8 cellular contexts compared by ENCODE assay signal in genomic region chr6:28658475-28659249, GRCh38.
DNase-seq lines count a peak whose midpoint lies in the region; ATAC-seq lines count a peak whose summit lies in the region.

No MANE protein-coding gene starts in this region.

- peaks cover 0 to 5% of the 10 kb centered on the region in 2 donors for H3K4me1 ChIP-seq in duodenal mucosa (ENCODE audit: control insufficient read depth in 1 of 2, insufficient read depth in 2 of 2, low read length in 2 of 2)
- peaks cover 0 to 6% of the 10 kb centered on the region in 2 donors for H3K4me1 ChIP-seq in neuronal stem cell (ENCODE audit: control insufficient read depth in 2 of 2, insufficient read depth in 1 of 2, low read depth in 1 of 2, low read length in 2 of 2)

- DNase-seq in NCI-H82 treated with DMSO at 0.1 percent for 48 hours (lab: John Stamatoyannopoulos, UW; ENCODE audit: unreplicated experiment) = peak; percentile 35
- DNase-seq in neuronal stem cell (ENCODE audit: low spot score) = no peak
- no peak for DNase-seq in HPDE6-E6E7 (ENCODE audit: extremely low spot score)
- DNase-seq in NCI-H146 treated with DMSO at 0.1 percent for 48 hours (lab: John Stamatoyannopoulos, UW; ENCODE audit: unreplicated experiment) = no peak
- DNase-seq in ureter (ENCODE audit: low spot score) = no peak
- no peak for DNase-seq in NCI-H510A treated with DMSO at 0.1 percent for 48 hours (lab: John Stamatoyannopoulos, UW)

- peak; percentile 22 for ATAC-seq in GM18867 (IDR thresholded peaks at IDR 0.05; ENCODE audit: unreplicated experiment)

- no peak overlapping the region for H2BK12ac ChIP-seq in neuronal stem cell (ENCODE audit: low read length)

- no peak overlapping the region for H3K18ac ChIP-seq in neuronal stem cell (ENCODE audit: low read length)

- H3K4me2 ChIP-seq in neuronal stem cell (ENCODE audit: insufficient read depth, low read length, poor library complexity, severe bottlenecking) = peak overlapping the region; percentile 58

- no peak overlapping the region for H3K4ac ChIP-seq in neuronal stem cell (ENCODE audit: low read length)

- H4K91ac ChIP-seq in neuronal stem cell (ENCODE audit: low read depth, low read length, poor library complexity) = no peak overlapping the region

- H2BK120ac ChIP-seq in neuronal stem cell (ENCODE audit: low read depth, low read length) = no peak overlapping the region

- peak overlapping the region; percentile 35 to 48 for H3K4me3 ChIP-seq in duodenal mucosa (ENCODE audit: low read depth in 1 of 2, low read length in 2 of 2)
- peak overlapping the region; percentile 51 to 77 for H3K4me3 ChIP-seq in neuronal stem cell (ENCODE audit: low read length in 2 of 2)

- H2BK5ac ChIP-seq in neuronal stem cell (ENCODE audit: low read length) = no peak overlapping the region

- H3K14ac ChIP-seq in neuronal stem cell (ENCODE audit: low read length) = no peak overlapping the region

- H3K9ac ChIP-seq in duodenal mucosa (ENCODE audit: low read depth in 1 of 2, low read length in 2 of 2) = no peak overlapping the region
- H3K9ac ChIP-seq in neuronal stem cell (ENCODE audit: low read depth, low read length, poor library complexity) = no peak overlapping the region

- no peak overlapping the region for H4K8ac ChIP-seq in neuronal stem cell (ENCODE audit: low read depth, low read length)

- H2BK15ac ChIP-seq in neuronal stem cell (ENCODE audit: low read length) = no peak overlapping the region

- no peaks in the 10 kb centered on the region for H3K36me3 ChIP-seq in duodenal mucosa (ENCODE audit: control insufficient read depth in 1 of 2, insufficient read depth in 2 of 2, low read length in 2 of 2)
- no peaks in the 10 kb centered on the region for H3K36me3 ChIP-seq in neuronal stem cell (replicated peaks in 1 of 2; ENCODE audit: control insufficient read depth in 2 of 2, insufficient read depth in 2 of 2, low read length in 2 of 2)

- no peak overlapping the region for H2AK5ac ChIP-seq in neuronal stem cell (ENCODE audit: low read depth, low read length)

- peak overlapping the region; percentile 84 for H2AFZ ChIP-seq in neuronal stem cell (ENCODE audit: low read length)

- H3K27ac ChIP-seq in duodenal mucosa (ENCODE audit: low read depth, low read length) (no peak overlapping the region), neuronal stem cell (replicated peaks; ENCODE audit: low read length) (no peak overlapping the region)

- no CpG with 5 or more reads among the region's 16 CpGs for WGBS in neuronal stem cell (ENCODE audit: extremely low coverage in 2 of 2, insufficient read length in 2 of 2, insufficient replicate concordance in 1 of 2), 2 donors

- H3K23ac ChIP-seq in neuronal stem cell (ENCODE audit: low read depth, low read length, poor library complexity) = no peak overlapping the region

- no peaks in the 10 kb centered on the region for H3K9me3 ChIP-seq in duodenal mucosa (ENCODE audit: control insufficient read depth in 1 of 2, low read length in 2 of 2)
- no peaks in the 10 kb centered on the region for H3K9me3 ChIP-seq in neuronal stem cell (replicated peaks in 1 of 2; ENCODE audit: control insufficient read depth in 2 of 2, insufficient read depth in 1 of 2, low read depth in 1 of 2, low read length in 2 of 2)

- H3K27me3 ChIP-seq in duodenal mucosa (ENCODE audit: control insufficient read depth in 1 of 2, insufficient read depth in 2 of 2, low read length in 2 of 2) = peaks cover 14 to 26% of the 10 kb centered on the region in 2 donors
- H3K27me3 ChIP-seq in neuronal stem cell (ENCODE audit: control insufficient read depth in 3 of 3, insufficient read depth in 3 of 3, low read depth in 1 of 3, low read length in 3 of 3) = peaks cover 0 to 16% (median 0%) of the 10 kb centered on the region in 3 experiments

- no peaks in the 10 kb centered on the region for H3K79me1 ChIP-seq in neuronal stem cell (ENCODE audit: low read depth, low read length)
